Comparison of ENCODE assay signal across 21 cellular contexts in genomic region chr6:39419607-39420006, GRCh38.
DNase-seq lines count a peak whose midpoint lies in the region; ATAC-seq and TF ChIP-seq lines count a peak whose summit lies in the region.
"Had no signal": no experiment of that assay in that cellular context is flagged by ENCODE, and none has a peak within 500 bp of the region (broad histone marks: within the 10 kb centered on the region; RNA-seq: fewer than 3 reads in every experiment).

No MANE protein-coding gene starts in this region.

- DNase-seq in H7 (peak; percentile 37), chondrocyte (ENCODE audit: low spot score) (no peak), midbrain (lab: John Stamatoyannopoulos, UW) (peak; percentile 68), T1000 (lab: John Stamatoyannopoulos, UW) (no peak)
- no peak for DNase-seq in stimulated activated effector memory CD8-positive, alpha-beta T cell treated with anti-CD3 and anti-CD28 coated beads, Interleukin-12 subunit alpha, Interleukin-12 subunit beta, amount 100 ng/mL, for 72 hours (ENCODE audit: low spot score in 2 of 2)
- DNase-seq: AML-193; Caco-2; CD4-positive, alpha-beta memory T cell; GDM1; Kasumi-1; NCI-H2029; NCI-H526; NCI-H82; NK-92 treated with Interleukin-12 subunit alpha and Interleukin-12 subunit beta, amount 100 ng/mL, for 24 hours had no signal

- peaks cover 48% of the 10 kb centered on the region for H3K4me1 Mint-ChIP-seq in chondrocyte (ENCODE audit: low read depth)
- no peaks in the 10 kb centered on the region for H3K4me1 Mint-ChIP-seq in stimulated activated effector memory CD8-positive, alpha-beta T cell treated with anti-CD3 and anti-CD28 coated beads, Interleukin-12 subunit alpha, Interleukin-12 subunit beta, amount 100 ng/mL, for 72 hours
- H3K4me1 Mint-ChIP-seq: CD4-positive, alpha-beta memory T cell had no signal

- H3K27me3 Mint-ChIP-seq in chondrocyte (ENCODE audit: low read depth) = no peaks in the 10 kb centered on the region

- no peak overlapping the region for H3K4me3 Mint-ChIP-seq in chondrocyte (ENCODE audit: unreplicated experiment)
- no peak overlapping the region for H3K4me3 Mint-ChIP-seq in stimulated activated effector memory CD8-positive, alpha-beta T cell treated with anti-CD3 and anti-CD28 coated beads, Interleukin-12 subunit alpha, Interleukin-12 subunit beta, amount 100 ng/mL, for 72 hours
- H3K4me3 Mint-ChIP-seq: CD4-positive, alpha-beta memory T cell had no signal

- ATAC-seq in stimulated activated effector memory CD8-positive, alpha-beta T cell treated with anti-CD3 and anti-CD28 coated beads, Interleukin-12 subunit alpha, Interleukin-12 subunit beta, amount 100 ng/mL, for 72 hours = no peak
- ATAC-seq in HG03571 (IDR thresholded peaks at IDR 0.05; ENCODE audit: unreplicated experiment) = no peak
- ATAC-seq: A549, GM12878, K562, PC-3 had no signal

- H3K27ac ChIP-seq in stomach smooth muscle (ENCODE audit: low read length) = peak overlapping the region; percentile 50
- H3K27ac ChIP-seq: A549, SJSA1 had no signal

- no peak overlapping the region for H3K4me3 ChIP-seq in H7 (ENCODE audit: insufficient read depth, low read depth, low read length)
- no peak overlapping the region for H3K4me3 ChIP-seq in stomach smooth muscle (ENCODE audit: low read length in 2 of 2)
- H3K4me3 ChIP-seq: A549, GM12878, K562, SJSA1 had no signal

- peaks cover 4% of the 10 kb centered on the region for H3K9me3 Mint-ChIP-seq in chondrocyte (ENCODE audit: low read depth)
- no peaks in the 10 kb centered on the region for H3K9me3 Mint-ChIP-seq in stimulated activated effector memory CD8-positive, alpha-beta T cell treated with anti-CD3 and anti-CD28 coated beads, Interleukin-12 subunit alpha, Interleukin-12 subunit beta, amount 100 ng/mL, for 72 hours
- H3K9me3 Mint-ChIP-seq: CD4-positive, alpha-beta memory T cell had no signal

- no peak for TF ChIP-seq CTCF in chondrocyte (IDR thresholded peaks at IDR 0.05)

- peak overlapping the region; percentile 43 for H3K27ac Mint-ChIP-seq in chondrocyte (ENCODE audit: unreplicated experiment)
- no peak overlapping the region for H3K27ac Mint-ChIP-seq in stimulated activated effector memory CD8-positive, alpha-beta T cell treated with anti-CD3 and anti-CD28 coated beads, Interleukin-12 subunit alpha, Interleukin-12 subunit beta, amount 100 ng/mL, for 72 hours
- H3K27ac Mint-ChIP-seq: CD4-positive, alpha-beta memory T cell had no signal

- no peaks in the 10 kb centered on the region for H3K36me3 ChIP-seq in H7 (replicated peaks; ENCODE audit: control insufficient read depth, insufficient read depth, low read length)
- H3K36me3 ChIP-seq in stomach smooth muscle (ENCODE audit: control insufficient read depth in 2 of 2, insufficient read depth in 2 of 2, low read length in 2 of 2) = no peaks in the 10 kb centered on the region
- H3K36me3 ChIP-seq: SJSA1 had no signal

- H3K9ac ChIP-seq in stomach smooth muscle (ENCODE audit: low read length in 2 of 2) = no peak overlapping the region

- peaks cover 49% of the 10 kb centered on the region for H3K4me1 ChIP-seq in stomach smooth muscle (ENCODE audit: control insufficient read depth, insufficient read depth, low read length)
- H3K4me1 ChIP-seq: Caco-2 had no signal

- no peaks in the 10 kb centered on the region for H3K36me3 Mint-ChIP-seq in chondrocyte (ENCODE audit: low read depth)
- no peaks in the 10 kb centered on the region for H3K36me3 Mint-ChIP-seq in stimulated activated effector memory CD8-positive, alpha-beta T cell treated with anti-CD3 and anti-CD28 coated beads, Interleukin-12 subunit alpha, Interleukin-12 subunit beta, amount 100 ng/mL, for 72 hours
- H3K36me3 Mint-ChIP-seq: CD4-positive, alpha-beta memory T cell had no signal

- H3K9me3 ChIP-seq in stomach smooth muscle (ENCODE audit: control insufficient read depth in 2 of 2, low read length in 2 of 2) = no peaks in the 10 kb centered on the region
- H3K9me3 ChIP-seq: A549, Caco-2, SJSA1 had no signal

- no peaks in the 10 kb centered on the region for H3K27me3 ChIP-seq in H7 (ENCODE audit: control insufficient read depth, insufficient read depth, low read length)
- no peaks in the 10 kb centered on the region for H3K27me3 ChIP-seq in stomach smooth muscle (ENCODE audit: control insufficient read depth in 1 of 2, insufficient read depth in 2 of 2, low read length in 2 of 2)
- H3K27me3 ChIP-seq: SJSA1 had no signal

Comparison
In these comparisons a context has a peak if more than half of its experiments do, and no peak if none do; other contexts are left out.
1. DNase-seq: peak in H7 (single experiment) and midbrain (single experiment); none in chondrocyte (single experiment), stimulated activated effector memory CD8-positive, alpha-beta T cell treated with anti-CD3 and anti-CD28 coated beads, Interleukin-12 subunit alpha, Interleukin-12 subunit beta, amount 100 ng/mL, for 72 hours (0 of 2) and T1000 (single experiment).